In genomic region chr12:64608901-64609542, GRCh38 we compare ENCODE assay signal across 8 cellular contexts. TPM values are rescaled to one million over a fixed set of nuclear protein-coding genes. Genes with fewer than 3 reads are reported as not detected.
DNase-seq lines count a peak whose midpoint lies in the region; ATAC-seq, FAIRE-seq and TF ChIP-seq lines count a peak whose summit lies in the region.

No MANE protein-coding gene starts in this region.

- H3K4me3 Mint-ChIP-seq in activated CD4-positive, alpha-beta T cell treated with anti-CD3 and anti-CD28 coated beads, Interleukin-2, amount 10 ng/mL, durations not matched to agents 7 days and 5 days = peak overlapping the region; percentile 79

- peak overlapping the region; percentile 78 for H3K27ac ChIP-seq in endothelial cell of umbilical vein (ENCODE audit: insufficient read depth, low read depth, low read length)
- peak overlapping the region; percentile 84 to 97 for H3K27ac ChIP-seq in uterus

- CTCF ChIA-PET in activated CD4-positive, alpha-beta T cell treated with anti-CD3 and anti-CD28 coated beads, Interleukin-2, amount 10 ng/mL, durations not matched to agents 7 days and 5 days (lab: Charles Lee) = interaction anchor here (0.9 to 2.0 kb wide), 6 partner anchors 8 to 108 kb away, joined by 3 to 7 read pairs (median 3); no protein-coding TSS in a partner anchor
- CTCF ChIA-PET in endothelial cell of umbilical vein (lab: Charles Lee) = interaction anchor here (0.6 to 6.9 kb wide), 13 partner anchors 8 to 192 kb away, joined by 3 to 72 read pairs (median 4); no protein-coding TSS in a partner anchor

- in situ Hi-C loops in GM13976 (cut with MboI; ENCODE audit: low sequenced_read_pairs, unreplicated experiment) = no loop called here

- peaks cover 23% of the 10 kb centered on the region for H3K4me1 Mint-ChIP-seq in activated CD4-positive, alpha-beta T cell treated with anti-CD3 and anti-CD28 coated beads, Interleukin-2, amount 10 ng/mL, durations not matched to agents 7 days and 5 days

- H3K36me3 ChIP-seq in endothelial cell of umbilical vein (ENCODE audit: control insufficient read depth in 2 of 2, extremely low read depth in 1 of 2, insufficient read depth in 2 of 2, low read length in 2 of 2) (peaks cover 0 to 2% of the 10 kb centered on the region in 2 experiments), uterus (no peaks in the 10 kb centered on the region)

- no peaks in the 10 kb centered on the region for H3K9me3 Mint-ChIP-seq in activated CD4-positive, alpha-beta T cell treated with anti-CD3 and anti-CD28 coated beads, Interleukin-2, amount 10 ng/mL, durations not matched to agents 7 days and 5 days

- DNase-seq in 8988T (peak; percentile 31), GM13976 (ENCODE audit: low spot score) (peak; percentile 81), NCI-H510A (lab: John Stamatoyannopoulos, UW) (peak; percentile 53), endothelial cell of umbilical vein (ENCODE audit: low read depth, low spot score) (peak; percentile 80), myocyte (ENCODE audit: low read depth) (peak; percentile 22), uterus (peak in 1 of 2 donors; percentile 45)
- peak; percentile 54 for DNase-seq in activated CD4-positive, alpha-beta T cell treated with anti-CD3 and anti-CD28 coated beads, Interleukin-2, amount 10 ng/mL, durations not matched to agents 7 days and 5 days

- FAIRE-seq in endothelial cell of umbilical vein (lab: Jason Lieb, UNC) = peak; percentile 88

- no TSS peak for BruUV-seq in endothelial cell of umbilical vein (replicated peaks; lab: Mats Ljungman, UMichigan)

- no peaks in the 10 kb centered on the region for H3K9me1 ChIP-seq in endothelial cell of umbilical vein (replicated peaks; ENCODE audit: control insufficient read depth, extremely low read depth, insufficient read depth, low read length)

- H3K9me3 ChIP-seq in endothelial cell of umbilical vein (replicated peaks; ENCODE audit: control insufficient read depth, insufficient read depth, low read length) (no peaks in the 10 kb centered on the region), uterus (no peaks in the 10 kb centered on the region)

- TF ChIP-seq CTCF in GM13976 (IDR thresholded peaks at IDR 0.05; ENCODE audit: borderline replicate concordance, control extremely low read depth, extremely low read depth, insufficient read depth, missing control alignments) = no peak
- TF ChIP-seq CTCF in endothelial cell of umbilical vein (IDR thresholded peaks at IDR 0.05; ENCODE audit: extremely low read depth in 1 of 2, insufficient read depth in 1 of 2, low read depth in 1 of 2, low read length in 2 of 2) = no peak
- peak in 1 of 4 experiments; percentile 9 for TF ChIP-seq CTCF in uterus (IDR thresholded peaks at IDR 0.05)

- H3K36me3 Mint-ChIP-seq in activated CD4-positive, alpha-beta T cell treated with anti-CD3 and anti-CD28 coated beads, Interleukin-2, amount 10 ng/mL, durations not matched to agents 7 days and 5 days (ENCODE audit: low read depth) = peaks cover 30% of the 10 kb centered on the region

- peak overlapping the region; percentile 96 for H3K27ac Mint-ChIP-seq in activated CD4-positive, alpha-beta T cell treated with anti-CD3 and anti-CD28 coated beads, Interleukin-2, amount 10 ng/mL, durations not matched to agents 7 days and 5 days

- H3K4me2 ChIP-seq in endothelial cell of umbilical vein (ENCODE audit: insufficient read depth, low read length) = peak overlapping the region; percentile 99

- H3K4me3 ChIP-seq in endothelial cell of umbilical vein (replicated peaks in 1 of 3; ENCODE audit: insufficient read depth in 1 of 3, low read depth in 1 of 3, low read length in 3 of 3) = peak overlapping the region; percentile 84 to 92 (median 85)
- peak overlapping the region; percentile 71 to 97 for H3K4me3 ChIP-seq in uterus

- H3K79me2 ChIP-seq in endothelial cell of umbilical vein (ENCODE audit: control insufficient read depth, insufficient read depth, low read length) = peaks cover 38% of the 10 kb centered on the region

- ATAC-seq in HG02870 (IDR thresholded peaks at IDR 0.05; ENCODE audit: unreplicated experiment) = peak; percentile 28

- POLR2A ChIA-PET in activated CD4-positive, alpha-beta T cell treated with anti-CD3 and anti-CD28 coated beads, Interleukin-2, amount 10 ng/mL, durations not matched to agents 7 days and 5 days (lab: Charles Lee) = interaction anchor here (0.6 to 0.7 kb wide), 2 partner anchors 57 to 577 kb away, joined by 3 to 4 read pairs; no protein-coding TSS in a partner anchor
- POLR2A ChIA-PET in endothelial cell of umbilical vein (lab: Charles Lee) = no interaction called here

- H3K27me3 Mint-ChIP-seq in activated CD4-positive, alpha-beta T cell treated with anti-CD3 and anti-CD28 coated beads, Interleukin-2, amount 10 ng/mL, durations not matched to agents 7 days and 5 days = no peaks in the 10 kb centered on the region

- H3K4me1 ChIP-seq in endothelial cell of umbilical vein (ENCODE audit: control insufficient read depth, extremely low read depth, insufficient read depth, low read length) (peaks cover 23% of the 10 kb centered on the region), uterus (peaks cover 0 to 3% of the 10 kb centered on the region in 2 donors)

- H2AFZ ChIP-seq in endothelial cell of umbilical vein (ENCODE audit: low read depth, low read length) = peak overlapping the region; percentile 95

- H3K9ac ChIP-seq in endothelial cell of umbilical vein (replicated peaks; ENCODE audit: extremely low read depth, insufficient read depth, low read length) = peak overlapping the region; percentile 73

- H3K27me3 ChIP-seq in endothelial cell of umbilical vein (ENCODE audit: control insufficient read depth in 2 of 2, insufficient read depth in 2 of 2, low read length in 2 of 2) (no peaks in the 10 kb centered on the region), uterus (no peaks in the 10 kb centered on the region)

- intact Hi-C loops in endothelial cell of umbilical vein (cut with micrococcal nuclease) = loop anchor here (1.0 kb wide), 4 partner anchors 8 to 89 kb away; no protein-coding TSS in a partner anchor
- intact Hi-C loops in uterus (cut with DNase I; ENCODE audit: low total_unique reads) = loop anchor here (10.0 kb wide), 1 partner anchor 86 kb away; no protein-coding TSS in a partner anchor

- no peaks in the 10 kb centered on the region for H4K20me1 ChIP-seq in endothelial cell of umbilical vein (replicated peaks; ENCODE audit: control insufficient read depth, extremely low read depth, insufficient read depth, low read length)

- dilution Hi-C loops in endothelial cell of umbilical vein (cut with MboI; ENCODE audit: extremely low pct_ligation_motif_present, low sequenced_read_pairs) = no loop called here

- peak; percentile 55 for TF ChIP-seq POLR2A in endothelial cell of umbilical vein (IDR thresholded peaks at IDR 0.05; ENCODE audit: low read depth, low read length)
- no peak for TF ChIP-seq POLR2A in uterus (IDR thresholded peaks at IDR 0.05)

TF ChIP-seq in endothelial cell of umbilical vein, 7 proteins besides CTCF, POLR2A, EP300 and RAD21:
- no peak for TF ChIP-seq EZH2 (IDR thresholded peaks at IDR 0.05; ENCODE audit: borderline replicate concordance, low read depth, low read length, severe bottlenecking)
- TF ChIP-seq POLR2AphosphoS5 (IDR thresholded peaks at IDR 0.05; ENCODE audit: insufficient read depth, low read depth, low read length) = no peak
- no peak for TF ChIP-seq MYC (IDR thresholded peaks at IDR 0.05; ENCODE audit: low read depth, low read length)
- TF ChIP-seq FOS (IDR thresholded peaks at IDR 0.05; ENCODE audit: borderline replicate concordance, insufficient read depth, low read length) = peak; percentile 70
- peak; percentile 13 for TF ChIP-seq MAX (IDR thresholded peaks at IDR 0.05; ENCODE audit: insufficient read depth, insufficient read length)
- TF ChIP-seq GATA2 (IDR thresholded peaks at IDR 0.05; ENCODE audit: insufficient read depth, insufficient read length, low read depth, low read length) = no peak
- peak; percentile 47 for TF ChIP-seq JUN (IDR thresholded peaks at IDR 0.05; ENCODE audit: borderline replicate concordance, insufficient read depth, insufficient read length, low read depth)

RNA-seq across cellular contexts. Expression of gene RASSF3, which starts 1.3 kb away (rescaled TPM):
- 100 to 1,000 TPM; 114 to 115 TPM for total RNA-seq in activated CD4-positive, alpha-beta T cell treated with anti-CD3 and anti-CD28 coated beads, Interleukin-2, amount 10 ng/mL, durations not matched to agents 7 days and 5 days
- total RNA-seq in endothelial cell of umbilical vein (60.0 and 60.8 TPM in 2 replicates), myocyte (32.0 and 36.1 TPM in 2 replicates), uterus (10 to 100 TPM; 17.7 to 64.7 (median 29.2) TPM)
- polyA plus RNA-seq in endothelial cell of umbilical vein = 16.8 and 20.2 TPM in 2 replicates
- 24.4 and 24.6 TPM in 2 replicates for polyA plus RNA-seq in endothelial cell of umbilical vein (2011; cell fraction: cytosol; rRNA removed)
- 18.0 and 20.9 TPM in 2 replicates for polyA plus RNA-seq in endothelial cell of umbilical vein (2011; cell fraction: nucleus; rRNA removed)
- 42.8 and 47.2 TPM in 2 replicates for polyA plus RNA-seq in endothelial cell of umbilical vein (2012)
- polyA minus RNA-seq in endothelial cell of umbilical vein = 44.7 and 53.7 TPM in 2 replicates
- polyA minus RNA-seq in endothelial cell of umbilical vein (2011; cell fraction: cytosol; rRNA and poly(A)+ RNA removed) = 20.9 TPM
- polyA minus RNA-seq in endothelial cell of umbilical vein (2011; cell fraction: nucleus; rRNA and poly(A)+ RNA removed) = 11.6 and 16.9 TPM in 2 replicates
- polyA plus RNA-seq in myocyte (2012) = 29.3 TPM
